Comparison of ENCODE assay signal across 12 cellular contexts in genomic region chr5:80190960-80191359, GRCh38.
A peak's percentile ranks its signal among the peaks of the same experiment; 100 is the strongest.
DNase-seq lines count a peak whose midpoint lies in the region; ATAC-seq and TF ChIP-seq lines count a peak whose summit lies in the region.
"Had no signal": no experiment of that assay in that cellular context is flagged by ENCODE, and none has a peak within 500 bp of the region (broad histone marks: within the 10 kb centered on the region; RNA-seq: fewer than 3 reads in every experiment).

No MANE protein-coding gene starts in this region.

- H3K4ac ChIP-seq in H9 (ENCODE audit: low read depth, low read length), result no peak overlapping the region

- H3K27me3 Mint-ChIP-seq in CD8-positive, alpha-beta T cell (ENCODE audit: low read depth), result no peaks in the 10 kb centered on the region
- H3K27me3 Mint-ChIP-seq in H9 (ENCODE audit: low read depth) (no peaks in the 10 kb centered on the region), neural progenitor cell (ENCODE audit: insufficient read depth, low read depth) (peaks cover 2% of the 10 kb centered on the region)
- H3K27me3 Mint-ChIP-seq in activated T-helper 2 cell treated with anti-CD3 and anti-CD28 coated beads, Interferon-gamma antibody, Interleukin-2, Interleukin-4, amounts not matched to agents 10 μg/mL and 5 μg/mL and 100 μg/mL, durations not matched to agents 14 hours and 24 hours and 36 hours (ENCODE audit: low read depth), result no peaks in the 10 kb centered on the region

- H4K20me1 ChIP-seq in H9 (ENCODE audit: control insufficient read depth, insufficient read depth, insufficient read length) (no peaks in the 10 kb centered on the region), neural progenitor cell (ENCODE audit: low read depth) (peaks cover 92% of the 10 kb centered on the region)

- H2AFZ ChIP-seq in H9 (ENCODE audit: low read length), result no peak overlapping the region
- H2AFZ ChIP-seq in neural progenitor cell (replicated peaks), result no peak overlapping the region

- H3K27ac ChIP-seq in CD8-positive, alpha-beta T cell (ENCODE audit: low read depth, low read length), result peak overlapping the region; percentile 17
- no peak overlapping the region for H3K27ac ChIP-seq in H9 (ENCODE audit: insufficient read length, low read depth, low read length)
- peak overlapping the region; percentile 26 for H3K27ac ChIP-seq in neural progenitor cell
- peak overlapping the region in 2 of 4 donors; percentile 21 to 50 for H3K27ac ChIP-seq in upper lobe of left lung
- H3K27ac ChIP-seq: upper lobe of right lung had no signal

- peaks cover 21% of the 10 kb centered on the region for H3K36me3 Mint-ChIP-seq in CD8-positive, alpha-beta T cell
- H3K36me3 Mint-ChIP-seq in H9 (ENCODE audit: insufficient read depth in 1 of 3, low read depth in 3 of 3) (peaks cover 0 to 2% (median 1%) of the 10 kb centered on the region in 3 experiments; a peak in 4 of 7 replicates), neural progenitor cell (peaks cover 4% of the 10 kb centered on the region)
- H3K36me3 Mint-ChIP-seq in activated T-helper 2 cell treated with anti-CD3 and anti-CD28 coated beads, Interferon-gamma antibody, Interleukin-2, Interleukin-4, amounts not matched to agents 10 μg/mL and 5 μg/mL and 100 μg/mL, durations not matched to agents 14 hours and 24 hours and 36 hours (ENCODE audit: low read depth), result peaks cover 20% of the 10 kb centered on the region

- no peak overlapping the region for H2BK5ac ChIP-seq in H9 (ENCODE audit: insufficient read length, low read length)

- H3K27ac Mint-ChIP-seq in CD8-positive, alpha-beta T cell, result peak overlapping the region; percentile 98
- H3K27ac Mint-ChIP-seq in H9 (peak overlapping the region; percentile 17 to 49 (median 31); a peak in 3 of 7 replicates), neural progenitor cell (no peak overlapping the region)
- peak overlapping the region; percentile 97 for H3K27ac Mint-ChIP-seq in activated T-helper 2 cell treated with anti-CD3 and anti-CD28 coated beads, Interferon-gamma antibody, Interleukin-2, Interleukin-4, amounts not matched to agents 10 μg/mL and 5 μg/mL and 100 μg/mL, durations not matched to agents 14 hours and 24 hours and 36 hours

- H2AK5ac ChIP-seq in H9 (ENCODE audit: insufficient read length, low read length), result no peak overlapping the region

- no peak overlapping the region for H4K8ac ChIP-seq in H9 (replicated peaks; ENCODE audit: insufficient read length, low read depth, low read length)

- no peak for TF ChIP-seq POLR2A in upper lobe of left lung (IDR thresholded peaks at IDR 0.05)

- peak overlapping the region; percentile 72 for H3K4me3 Mint-ChIP-seq in CD8-positive, alpha-beta T cell
- no peak overlapping the region for H3K4me3 Mint-ChIP-seq in H9
- H3K4me3 Mint-ChIP-seq in activated T-helper 2 cell treated with anti-CD3 and anti-CD28 coated beads, Interferon-gamma antibody, Interleukin-2, Interleukin-4, amounts not matched to agents 10 μg/mL and 5 μg/mL and 100 μg/mL, durations not matched to agents 14 hours and 24 hours and 36 hours (ENCODE audit: low read depth), result peak overlapping the region; percentile 61
- H3K4me3 Mint-ChIP-seq in neural progenitor cell, result no peak overlapping the region

- no peak overlapping the region for H3T11ph ChIP-seq in H9 (ENCODE audit: low read length)

- no peak overlapping the region for H3K9ac ChIP-seq in H9 (ENCODE audit: extremely low read depth, insufficient read length, low read length)
- H3K9ac ChIP-seq in neural progenitor cell, result no peak overlapping the region

- H3K4me1 Mint-ChIP-seq in CD8-positive, alpha-beta T cell (ENCODE audit: low read depth), result peaks cover 85% of the 10 kb centered on the region
- H3K4me1 Mint-ChIP-seq in H9 (peaks cover 70 to 74% of the 10 kb centered on the region in 2 experiments), neural progenitor cell (peaks cover 60% of the 10 kb centered on the region)
- H3K4me1 Mint-ChIP-seq in activated T-helper 2 cell treated with anti-CD3 and anti-CD28 coated beads, Interferon-gamma antibody, Interleukin-2, Interleukin-4, amounts not matched to agents 10 μg/mL and 5 μg/mL and 100 μg/mL, durations not matched to agents 14 hours and 24 hours and 36 hours (ENCODE audit: low read depth), result peaks cover 78% of the 10 kb centered on the region

- ATAC-seq in CD8-positive, alpha-beta T cell, result peak; percentile 24
- no peak for ATAC-seq in upper lobe of left lung (ENCODE audit: low FRiP score in 2 of 2)
- no peak for ATAC-seq in HG03378 (IDR thresholded peaks at IDR 0.05; ENCODE audit: unreplicated experiment)
- ATAC-seq: upper lobe of right lung had no signal

- no peak overlapping the region for H4K5ac ChIP-seq in H9 (ENCODE audit: insufficient read length, low read depth, low read length)

- H3K9me3 Mint-ChIP-seq in CD8-positive, alpha-beta T cell, result no peaks in the 10 kb centered on the region
- H3K9me3 Mint-ChIP-seq in H9, result no peaks in the 10 kb centered on the region
- no peaks in the 10 kb centered on the region for H3K9me3 Mint-ChIP-seq in activated T-helper 2 cell treated with anti-CD3 and anti-CD28 coated beads, Interferon-gamma antibody, Interleukin-2, Interleukin-4, amounts not matched to agents 10 μg/mL and 5 μg/mL and 100 μg/mL, durations not matched to agents 14 hours and 24 hours and 36 hours
- no peaks in the 10 kb centered on the region for H3K9me3 Mint-ChIP-seq in neural progenitor cell

- intact Hi-C loops in CD8-positive, alpha-beta T cell (cut with DNase I, micrococcal nuclease), result loop anchor here (5.0 to 10.0 kb wide), 4 partner anchors 39 to 99 kb away; partner anchors contain the start of gene SERINC5 (in 1 of the 2)
- intact Hi-C loops in activated T-helper 2 cell treated with anti-CD3 and anti-CD28 coated beads, Interferon-gamma antibody, Interleukin-2, Interleukin-4, amounts not matched to agents 10 μg/mL and 5 μg/mL and 100 μg/mL, durations not matched to agents 14 hours and 24 hours and 36 hours (cut with micrococcal nuclease), result loop anchor here (5.0 kb wide), 2 partner anchors 41 to 99 kb away; no protein-coding TSS in a partner anchor

- TF ChIP-seq CTCF in CD8-positive, alpha-beta T cell (IDR thresholded peaks at IDR 0.05), result no peak
- TF ChIP-seq CTCF in H9 (conservative IDR thresholded peaks at IDR 0.05) (no peak), neural progenitor cell (IDR thresholded peaks at IDR 0.05) (no peak), upper lobe of left lung (IDR thresholded peaks at IDR 0.05) (no peak)

- no peak overlapping the region for H2BK12ac ChIP-seq in H9 (ENCODE audit: insufficient read length, low read depth, low read length)

- WGBS in H9 (ENCODE audit: extremely low coverage, insufficient read length, low lambda C conversion rate), result no CpG with 5 or more reads among the region's 3 CpGs
- 64 to 74% methylated on average over 3 of the region's 3 CpGs for WGBS in upper lobe of left lung, 2 donors

- H3K4me2 ChIP-seq in H9 (ENCODE audit: insufficient read depth, insufficient read length, low read length), result no peak overlapping the region
- no peak overlapping the region for H3K4me2 ChIP-seq in neural progenitor cell

- POLR2A ChIA-PET in CD8-positive, alpha-beta T cell (lab: Charles Lee), result interaction anchor here (0.6 to 5.4 kb wide), 7 partner anchors 10 to 1726 kb away, joined by 3 to 55 read pairs (median 4); partner anchors contain the start of gene SERINC5

- no peak overlapping the region for H3K18ac ChIP-seq in H9 (ENCODE audit: insufficient read length, low read depth, low read length)

- H3K79me1 ChIP-seq in H9 (ENCODE audit: insufficient read depth, low read depth, low read length, poor library complexity, severe bottlenecking), result peaks cover 2% of the 10 kb centered on the region

- CTCF ChIA-PET in CD8-positive, alpha-beta T cell (lab: Charles Lee), result interaction anchor here (1.5 to 1.9 kb wide), 3 partner anchors 14 to 84 kb away, joined by 4 to 7 read pairs (median 6); no protein-coding TSS in a partner anchor

- H2BK15ac ChIP-seq in H9 (ENCODE audit: low read depth, low read length), result no peak overlapping the region

- H3K4me3 ChIP-seq in CD8-positive, alpha-beta T cell (ENCODE audit: low read depth, low read length), result no peak overlapping the region
- H3K4me3 ChIP-seq in neural progenitor cell (no peak overlapping the region), upper lobe of left lung (no peak overlapping the region)
- H3K4me3 ChIP-seq: upper lobe of right lung had no signal

- H3K9me3 ChIP-seq in CD8-positive, alpha-beta T cell (ENCODE audit: low read length), result no peaks in the 10 kb centered on the region
- H3K9me3 ChIP-seq in H9 (ENCODE audit: control insufficient read depth, low read depth, low read length) (no peaks in the 10 kb centered on the region), neural progenitor cell (ENCODE audit: low read depth) (no peaks in the 10 kb centered on the region), upper lobe of left lung (no peaks in the 10 kb centered on the region)
- H3K9me3 ChIP-seq: upper lobe of right lung had no signal

- H4K91ac ChIP-seq in H9 (ENCODE audit: insufficient read length, low read depth, low read length), result no peak overlapping the region

- no peaks in the 10 kb centered on the region for H3K23me2 ChIP-seq in H9 (ENCODE audit: insufficient read length, low read depth, low read length, poor library complexity, severe bottlenecking)

- no peak overlapping the region for H2BK120ac ChIP-seq in H9 (ENCODE audit: low read depth, low read length, poor library complexity, severe bottlenecking)

- peaks cover 79% of the 10 kb centered on the region for H3F3A ChIP-seq in neural progenitor cell (ENCODE audit: low read depth)

- H3K23ac ChIP-seq in H9 (ENCODE audit: insufficient read length, low read depth, low read length), result no peak overlapping the region

- no peak overlapping the region for H2BK20ac ChIP-seq in H9 (ENCODE audit: low read depth, low read length, poor library complexity, severe bottlenecking)

- TF ChIP-seq EP300 in upper lobe of left lung (IDR thresholded peaks at IDR 0.05), result no peak

- no peak for DNase-seq in CD8-positive, alpha-beta T cell
- DNase-seq in H9 (no peak), neural progenitor cell (ENCODE audit: low spot score) (no peak), SW480 (ENCODE audit: low spot score) (no peak), upper lobe of left lung (no peak)
- DNase-seq in activated T-helper 2 cell treated with anti-CD3 and anti-CD28 coated beads, Interferon-gamma antibody, Interleukin-2, Interleukin-4, amounts not matched to agents 10 μg/mL and 5 μg/mL and 100 μg/mL, durations not matched to agents 14 hours and 24 hours and 36 hours (ENCODE audit: low spot score), result no peak
- DNase-seq: Calu3; cerebellar nuclear complex; NCI-H146; NK-92 treated with Interleukin-12 subunit alpha and Interleukin-12 subunit beta, amount 100 ng/mL, for 24 hours; upper lobe of right lung had no signal

- H3K79me2 ChIP-seq in H9 (ENCODE audit: insufficient read depth, low read length) (peaks cover 14% of the 10 kb centered on the region; the same call in 1 of the 2 replicates), neural progenitor cell (ENCODE audit: low read depth) (peaks cover 99% of the 10 kb centered on the region)

- no peaks in the 10 kb centered on the region for H3K36me3 ChIP-seq in CD8-positive, alpha-beta T cell (ENCODE audit: insufficient read depth, low read length)
- H3K36me3 ChIP-seq in neural progenitor cell, result no peaks in the 10 kb centered on the region
- no peaks in the 10 kb centered on the region for H3K36me3 ChIP-seq in upper lobe of left lung
- H3K36me3 ChIP-seq: upper lobe of right lung had no signal

- H3K27me3 ChIP-seq in CD8-positive, alpha-beta T cell (ENCODE audit: insufficient read depth, low read length), result no peaks in the 10 kb centered on the region
- H3K27me3 ChIP-seq in H9 (ENCODE audit: insufficient read depth, low read length) (no peaks in the 10 kb centered on the region), neural progenitor cell (no peaks in the 10 kb centered on the region), upper lobe of left lung (no peaks in the 10 kb centered on the region)
- H3K27me3 ChIP-seq: upper lobe of right lung had no signal

- no peak overlapping the region for H3K56ac ChIP-seq in H9 (ENCODE audit: insufficient read length, low read depth, low read length)

- H3K4me1 ChIP-seq in CD8-positive, alpha-beta T cell (ENCODE audit: insufficient read depth, low read length), result peaks cover 99% of the 10 kb centered on the region
- peaks cover 30% of the 10 kb centered on the region for H3K4me1 ChIP-seq in H9 (ENCODE audit: insufficient read depth, low read length)
- peaks cover 79% of the 10 kb centered on the region for H3K4me1 ChIP-seq in neural progenitor cell
- peaks cover 37 to 62% (median 50%) of the 10 kb centered on the region in 4 donors for H3K4me1 ChIP-seq in upper lobe of left lung

- H3K14ac ChIP-seq in H9 (ENCODE audit: insufficient read depth, low read length), result no peak overlapping the region

Comparison
In these comparisons a context has a peak if more than half of its experiments do, and no peak if none do; other contexts are left out.
1. H3K4me3 Mint-ChIP-seq: peak in CD8-positive, alpha-beta T cell (single experiment) and activated T-helper 2 cell treated with anti-CD3 and anti-CD28 coated beads, Interferon-gamma antibody, Interleukin-2, Interleukin-4, amounts not matched to agents 10 μg/mL and 5 μg/mL and 100 μg/mL, durations not matched to agents 14 hours and 24 hours and 36 hours (single experiment); none in H9 (0 of 2) and neural progenitor cell (single experiment).